ENCODE assay signal across 18 cellular contexts in genomic region chr2:7429733-7430132, GRCh38.
DNase-seq lines count a peak whose midpoint lies in the region; ATAC-seq and TF ChIP-seq lines count a peak whose summit lies in the region.
"Had no signal": no experiment of that assay in that cellular context is flagged by ENCODE, and none has a peak within 500 bp of the region (broad histone marks: within the 10 kb centered on the region; RNA-seq: fewer than 3 reads in every experiment).

No MANE protein-coding gene starts in this region.

- no peaks in the 10 kb centered on the region for H4K20me1 ChIP-seq in PC-3 (ENCODE audit: low read length)

- POLR2A ChIA-PET in PC-3 (lab: Charles Lee; ENCODE audit: unreplicated experiment) (no interaction called here), RWPE1 (lab: Yijun Ruan, JAX; ENCODE audit: low non-redundant PET) (no interaction called here)

- H3K36me3 ChIP-seq in PC-3 (ENCODE audit: low read depth, low read length): no peaks in the 10 kb centered on the region
- H3K36me3 ChIP-seq: ascending aorta, heart right ventricle, MG63 had no signal

- no peak for DNase-seq in stimulated activated naive CD8-positive, alpha-beta T cell treated with anti-CD3 and anti-CD28 coated beads, Interleukin-15, Interleukin-2, amounts not matched to agents 100 U/mL and 50 U/mL, for 24 hours
- DNase-seq in PC-3 (peak; percentile 28), type B pancreatic cell (ENCODE audit: extremely low spot score, unreplicated experiment) (no peak), middle frontal gyrus (ENCODE audit: extremely low spot score, low spot score) (no peak), RWPE1 (ENCODE audit: low spot score) (no peak), Ammon's horn (ENCODE audit: low spot score) (no peak)
- no peak for DNase-seq in effector memory CD8-positive, alpha-beta T cell
- DNase-seq: activated CD8-positive, alpha-beta memory T cell treated with anti-CD3 and anti-CD28 coated beads, Interleukin-2, amount 50 U/mL, for 4 hours; CD4-positive, CD25-positive, alpha-beta regulatory T cell; GDM1; heart right ventricle; MG63; NCI-H2107; SIG-M5; stimulated activated CD4-positive, alpha-beta T cell treated with anti-CD3 and anti-CD28 coated beads, Interleukin-2, amount 100 ng/mL, for 24 hours had no signal

- no peak overlapping the region for H2AFZ ChIP-seq in PC-3 (ENCODE audit: low read length)

- H3K27me3 Mint-ChIP-seq in stimulated activated naive CD8-positive, alpha-beta T cell treated with anti-CD3 and anti-CD28 coated beads, Interleukin-15, Interleukin-2, amounts not matched to agents 100 ng/mL and 50 ng/mL, for 24 hours: no peaks in the 10 kb centered on the region
- no peaks in the 10 kb centered on the region for H3K27me3 Mint-ChIP-seq in effector memory CD8-positive, alpha-beta T cell
- H3K27me3 Mint-ChIP-seq in type B pancreatic cell: peaks cover 6% of the 10 kb centered on the region

- H3K27ac ChIP-seq in PC-3 (ENCODE audit: low read length): no peak overlapping the region
- H3K27ac ChIP-seq in RWPE1: no peak overlapping the region
- H3K27ac ChIP-seq: ascending aorta, coronary artery had no signal

- H3K9ac ChIP-seq in PC-3 (ENCODE audit: low read length): no peak overlapping the region

- H3K9me2 ChIP-seq in PC-3 (replicated peaks; ENCODE audit: low read length): no peaks in the 10 kb centered on the region

- no TSS peak for BruUV-seq in PC-3 (replicated peaks; lab: Mats Ljungman, UMichigan)

- ATAC-seq in stimulated activated naive CD8-positive, alpha-beta T cell treated with anti-CD3 and anti-CD28 coated beads, Interleukin-15, Interleukin-2, amounts not matched to agents 100 U/mL and 50 U/mL, for 24 hours: no peak
- peak; percentile 53 for ATAC-seq in PC-3
- no peak for ATAC-seq in effector memory CD8-positive, alpha-beta T cell (replicated peaks)

- peaks cover 15% of the 10 kb centered on the region for H3K36me3 Mint-ChIP-seq in stimulated activated naive CD8-positive, alpha-beta T cell treated with anti-CD3 and anti-CD28 coated beads, Interleukin-15, Interleukin-2, amounts not matched to agents 100 ng/mL and 50 ng/mL, for 24 hours (ENCODE audit: low read depth)
- H3K36me3 Mint-ChIP-seq in effector memory CD8-positive, alpha-beta T cell (ENCODE audit: insufficient read depth): no peaks in the 10 kb centered on the region
- no peaks in the 10 kb centered on the region for H3K36me3 Mint-ChIP-seq in type B pancreatic cell
- H3K36me3 Mint-ChIP-seq: CD4-positive, CD25-positive, alpha-beta regulatory T cell had no signal

- H3K9me3 Mint-ChIP-seq in stimulated activated naive CD8-positive, alpha-beta T cell treated with anti-CD3 and anti-CD28 coated beads, Interleukin-15, Interleukin-2, amounts not matched to agents 100 ng/mL and 50 ng/mL, for 24 hours: no peaks in the 10 kb centered on the region
- no peaks in the 10 kb centered on the region for H3K9me3 Mint-ChIP-seq in effector memory CD8-positive, alpha-beta T cell
- peaks cover 9% of the 10 kb centered on the region for H3K9me3 Mint-ChIP-seq in type B pancreatic cell

- H3F3A ChIP-seq in PC-3 (ENCODE audit: low read length, unreplicated experiment): no peaks in the 10 kb centered on the region

- no peaks in the 10 kb centered on the region for H3K79me2 ChIP-seq in PC-3 (ENCODE audit: low read length)

- no peaks in the 10 kb centered on the region for H3K27me3 ChIP-seq in PC-3 (ENCODE audit: low read length)
- H3K27me3 ChIP-seq: ascending aorta, MG63 had no signal

- no peaks in the 10 kb centered on the region for H3K4me1 ChIP-seq in PC-3 (ENCODE audit: insufficient read depth, low read length)

- H3K27ac Mint-ChIP-seq in stimulated activated naive CD8-positive, alpha-beta T cell treated with anti-CD3 and anti-CD28 coated beads, Interleukin-15, Interleukin-2, amounts not matched to agents 100 ng/mL and 50 ng/mL, for 24 hours: peak overlapping the region; percentile 94
- H3K27ac Mint-ChIP-seq in effector memory CD8-positive, alpha-beta T cell: peak overlapping the region in 1 of 2 donors; percentile 10
- H3K27ac Mint-ChIP-seq in type B pancreatic cell: peak overlapping the region; percentile 20

- no peaks in the 10 kb centered on the region for H3K9me3 ChIP-seq in PC-3 (ENCODE audit: low read length)
- H3K9me3 ChIP-seq: MG63 had no signal

- CTCF ChIA-PET in PC-3 (lab: Charles Lee) (no interaction called here), RWPE1 (lab: Yijun Ruan, JAX) (no interaction called here)

- intact Hi-C loops in PC-3 (cut with micrococcal nuclease): loop anchor here (10.0 kb wide), 3 partner anchors 385 to 1335 kb away; no protein-coding TSS in a partner anchor

- H3K4me3 Mint-ChIP-seq in stimulated activated naive CD8-positive, alpha-beta T cell treated with anti-CD3 and anti-CD28 coated beads, Interleukin-15, Interleukin-2, amounts not matched to agents 100 ng/mL and 50 ng/mL, for 24 hours: peak overlapping the region; percentile 83
- peak overlapping the region; percentile 79 to 84 for H3K4me3 Mint-ChIP-seq in effector memory CD8-positive, alpha-beta T cell
- peak overlapping the region; percentile 86 for H3K4me3 Mint-ChIP-seq in type B pancreatic cell

- peaks cover 56% of the 10 kb centered on the region for H3K4me1 Mint-ChIP-seq in stimulated activated naive CD8-positive, alpha-beta T cell treated with anti-CD3 and anti-CD28 coated beads, Interleukin-15, Interleukin-2, amounts not matched to agents 100 ng/mL and 50 ng/mL, for 24 hours (ENCODE audit: low read depth)
- peaks cover 32 to 42% of the 10 kb centered on the region in 2 donors for H3K4me1 Mint-ChIP-seq in effector memory CD8-positive, alpha-beta T cell (ENCODE audit: low read depth in 2 of 2)
- peaks cover 11% of the 10 kb centered on the region for H3K4me1 Mint-ChIP-seq in type B pancreatic cell (ENCODE audit: unreplicated experiment)

- no peak overlapping the region for H3K4me3 ChIP-seq in PC-3 (ENCODE audit: low read length)
- H3K4me3 ChIP-seq: coronary artery, MG63 had no signal

- no peak overlapping the region for H3K4me2 ChIP-seq in PC-3 (ENCODE audit: low read length)

- TF ChIP-seq CTCF in PC-3 (conservative IDR thresholded peaks at IDR 0.05; ENCODE audit: low read depth, low read length): 0 out of 2 replicates have a peak, but pooled peaks have one; percentile 9
- TF ChIP-seq CTCF in type B pancreatic cell (conservative IDR thresholded peaks at IDR 0.05): peak; percentile 42
- TF ChIP-seq CTCF in RWPE1 (conservative IDR thresholded peaks at IDR 0.05; ENCODE audit: low read depth): no peak
